In genomic region chrX:125475482-125475881, GRCh38 we compare ENCODE assay signal across 33 cellular contexts.
"Had no signal": no experiment of that assay in that cellular context is flagged by ENCODE, and none has a peak within 500 bp of the region (broad histone marks: within the 10 kb centered on the region; RNA-seq: fewer than 3 reads in every experiment).

No MANE protein-coding gene starts in this region.

- H3K27me3 ChIP-seq: ascending aorta, cardiac muscle cell had no signal

- H3K27ac ChIP-seq: ascending aorta, cardiac muscle cell, WERI-Rb-1 had no signal

- H3K9me3 ChIP-seq: ascending aorta had no signal

- DNase-seq: activated CD4-positive, alpha-beta memory T cell treated with anti-CD3 and anti-CD28 coated beads, Interleukin-2, amount 10 ng/mL, durations not matched to agents 7 days and 5 days; activated CD4-positive, alpha-beta T cell treated with anti-CD3 and anti-CD28 coated beads for 1 hour; activated CD4-positive, alpha-beta T cell treated with anti-CD3 and anti-CD28 coated beads for 36 hours; activated CD4-positive, alpha-beta T cell treated with anti-CD3 and anti-CD28 coated beads for 48 hours; activated CD4-positive, alpha-beta T cell treated with anti-CD3 and anti-CD28 coated beads, Interleukin-2, amount 10 ng/mL, durations not matched to agents 7 days and 5 days; activated CD4-positive, alpha-beta T cell treated with anti-CD3 and anti-CD28 coated beads, Interleukin-2, amount 50 U/mL, for 48 hours; activated CD4-positive, CD25-positive, alpha-beta regulatory T cell; activated CD8-positive, alpha-beta memory T cell treated with anti-CD3 and anti-CD28 coated beads for 24 hours; activated CD8-positive, alpha-beta memory T cell treated with anti-CD3 and anti-CD28 coated beads, Interleukin-2, amount 10 ng/mL, durations not matched to agents 7 days and 5 days; activated CD8-positive, alpha-beta memory T cell treated with anti-CD3 and anti-CD28 coated beads, Interleukin-2, amount 50 U/mL, for 48 hours; activated CD8-positive, alpha-beta T cell treated with anti-CD3 and anti-CD28 coated beads, Interleukin-2, amount 10 ng/mL, durations not matched to agents 7 days and 5 days; activated effector memory CD4-positive, alpha-beta T cell treated with Interleukin-2 at 50 U/mL for 16 hours; activated gamma-delta T cell; activated naive CD4-positive, alpha-beta T cell treated with anti-CD3 and anti-CD28 coated beads, Interleukin-2, amount 10 ng/mL, durations not matched to agents 7 days and 5 days; activated naive CD4-positive, alpha-beta T cell treated with Interleukin-2 at 50 U/mL for 16 hours; activated naive CD8-positive, alpha-beta T cell treated with anti-CD3 and anti-CD28 coated beads, Interleukin-2, amount 10 ng/mL, durations not matched to agents 7 days and 5 days; activated naive CD8-positive, alpha-beta T cell treated with anti-CD3 and anti-CD28 coated beads, Interleukin-2, amount 50 U/mL, for 24 hours; activated T-cell treated with anti-CD3 and anti-CD28 coated beads, Interleukin-2, amount 50 U/mL, for 24 hours; activated T-cell treated with anti-CD3 and anti-CD28 coated beads, Interleukin-2, amount 50 U/mL, for 48 hours; amygdala; anterior cingulate cortex; caudate nucleus; cerebellar nuclear complex; T-helper 1 cell; T-helper 2 cell; T-helper 9 cell; WERI-Rb-1 had no signal

- H3K4me3 ChIP-seq: ascending aorta, cardiac muscle cell had no signal

- H3K36me3 ChIP-seq: ascending aorta, cardiac muscle cell, WERI-Rb-1 had no signal

- H3K4me1 ChIP-seq: ascending aorta had no signal

- FAIRE-seq: bronchial epithelial cell, TTC549 had no signal

- ATAC-seq: activated CD4-positive, alpha-beta T cell treated with anti-CD3 and anti-CD28 coated beads for 36 hours; activated CD4-positive, CD25-positive, alpha-beta regulatory T cell treated with anti-CD3 and anti-CD28 coated beads, Interleukin-2, amount 50 U/mL, for 24 hours; activated CD8-positive, alpha-beta memory T cell treated with anti-CD3 and anti-CD28 coated beads, Interleukin-2, amount 10 ng/mL, durations not matched to agents 7 days and 5 days; activated CD8-positive, alpha-beta T cell treated with anti-CD3 and anti-CD28 coated beads, Interleukin-2, amount 10 ng/mL, durations not matched to agents 7 days and 5 days; activated naive CD8-positive, alpha-beta T cell treated with anti-CD3 and anti-CD28 coated beads, Interleukin-2, amount 50 U/mL, for 24 hours; WTC11 had no signal
